In genomic region chr2:233410191-233410760, GRCh38 we compare ENCODE assay signal across 11 cellular contexts. TPM values are rescaled to one million over a fixed set of nuclear protein-coding genes. Genes with fewer than 3 reads are reported as not detected.
DNase-seq lines count a peak whose midpoint lies in the region; ATAC-seq and TF ChIP-seq lines count a peak whose summit lies in the region.
"Had no signal": no experiment of that assay in that cellular context is flagged by ENCODE, and none has a peak within 500 bp of the region (broad histone marks: within the 10 kb centered on the region; RNA-seq: fewer than 3 reads in every experiment).

No MANE protein-coding gene starts in this region.

- H3K27ac Mint-ChIP-seq in activated T-cell treated with anti-CD3 and anti-CD28 coated beads, Interleukin-2, amount 50 U/mL, for 72 hours = peak overlapping the region; percentile 69
- H3K27ac Mint-ChIP-seq in activated CD8-positive, alpha-beta T cell treated with anti-CD3 and anti-CD28 coated beads for 36 hours = peak overlapping the region; percentile 81
- H3K27ac Mint-ChIP-seq in immature natural killer cell = peak overlapping the region; percentile 67 to 90 (median 82)
- H3K27ac Mint-ChIP-seq: dendritic cell treated with granulocyte-macrophage colony-stimulating factor and Interleukin-4, amounts not matched to agents 40 ng/mL and 50 ng/mL, for 4 days had no signal

- peaks cover 2% of the 10 kb centered on the region for H3K9me3 ChIP-seq in thoracic aorta

- no peak for ATAC-seq in activated T-cell treated with anti-CD3 and anti-CD28 coated beads, Interleukin-2, amount 50 U/mL, for 72 hours (replicated peaks in 1 of 2)
- ATAC-seq in activated CD8-positive, alpha-beta T cell treated with anti-CD3 and anti-CD28 coated beads for 36 hours = no peak
- ATAC-seq in thoracic aorta (ENCODE audit: insufficient number of reproducible peaks, low FRiP score, low read depth) (no peak), HG03135 (IDR thresholded peaks at IDR 0.05; ENCODE audit: unreplicated experiment) (no peak), HG03342 (IDR thresholded peaks at IDR 0.05; ENCODE audit: unreplicated experiment) (no peak)
- ATAC-seq: GM12878 had no signal

- peak overlapping the region; percentile 2 to 60 for H3K4me3 Mint-ChIP-seq in activated T-cell treated with anti-CD3 and anti-CD28 coated beads, Interleukin-2, amount 50 U/mL, for 72 hours
- H3K4me3 Mint-ChIP-seq in activated CD8-positive, alpha-beta T cell treated with anti-CD3 and anti-CD28 coated beads for 36 hours = no peak overlapping the region
- H3K4me3 Mint-ChIP-seq in immature natural killer cell = peak overlapping the region; percentile 64 to 79 (median 68)
- H3K4me3 Mint-ChIP-seq: dendritic cell treated with granulocyte-macrophage colony-stimulating factor and Interleukin-4, amounts not matched to agents 40 ng/mL and 50 ng/mL, for 4 days had no signal

- POLR2A ChIA-PET in activated CD8-positive, alpha-beta T cell treated with anti-CD3 and anti-CD28 coated beads for 36 hours (lab: Charles Lee) = interaction anchor here (0.8 to 1.7 kb wide), 3 partner anchors 10 to 79 kb away, joined by 3 to 11 read pairs (median 4); no protein-coding TSS in a partner anchor

- no peak for TF ChIP-seq CTCF in activated CD8-positive, alpha-beta T cell treated with anti-CD3 and anti-CD28 coated beads for 36 hours (IDR thresholded peaks at IDR 0.05)
- no peak for TF ChIP-seq CTCF in thoracic aorta (IDR thresholded peaks at IDR 0.05)

- intact Hi-C loops in activated CD8-positive, alpha-beta T cell treated with anti-CD3 and anti-CD28 coated beads for 36 hours (cut with micrococcal nuclease) = no loop called here

- no peaks in the 10 kb centered on the region for H3K27me3 Mint-ChIP-seq in activated T-cell treated with anti-CD3 and anti-CD28 coated beads, Interleukin-2, amount 50 U/mL, for 72 hours (ENCODE audit: low read depth)
- no peaks in the 10 kb centered on the region for H3K27me3 Mint-ChIP-seq in activated CD8-positive, alpha-beta T cell treated with anti-CD3 and anti-CD28 coated beads for 36 hours
- H3K27me3 Mint-ChIP-seq in immature natural killer cell (ENCODE audit: low read depth in 3 of 3) = peaks cover 4 to 7% (median 4%) of the 10 kb centered on the region in 3 donors
- H3K27me3 Mint-ChIP-seq: dendritic cell treated with granulocyte-macrophage colony-stimulating factor and Interleukin-4, amounts not matched to agents 40 ng/mL and 50 ng/mL, for 4 days had no signal

- H3K27me3 ChIP-seq in thoracic aorta (replicated peaks; ENCODE audit: insufficient read depth) = no peaks in the 10 kb centered on the region

- DNase-seq in activated T-cell treated with anti-CD3 and anti-CD28 coated beads, Interleukin-2, amount 50 U/mL, for 72 hours = no peak
- DNase-seq in activated T-cell treated with anti-CD3 and anti-CD28 coated beads for 4 hours (no peak), immature natural killer cell (no peak), thoracic aorta (ENCODE audit: low spot score) (no peak), T-helper 9 cell (no peak)
- DNase-seq in activated CD8-positive, alpha-beta T cell treated with anti-CD3 and anti-CD28 coated beads for 36 hours = no peak

- H3K27ac ChIP-seq in thoracic aorta = peak overlapping the region; percentile 64 to 84
- H3K27ac ChIP-seq: SK-N-MC had no signal

- peaks cover 65% of the 10 kb centered on the region for H3K4me1 Mint-ChIP-seq in activated T-cell treated with anti-CD3 and anti-CD28 coated beads, Interleukin-2, amount 50 U/mL, for 72 hours (ENCODE audit: low read depth)
- H3K4me1 Mint-ChIP-seq in activated CD8-positive, alpha-beta T cell treated with anti-CD3 and anti-CD28 coated beads for 36 hours (ENCODE audit: low read depth) = peaks cover 69% of the 10 kb centered on the region
- peaks cover 74 to 89% of the 10 kb centered on the region in 2 donors for H3K4me1 Mint-ChIP-seq in immature natural killer cell

- peaks cover 4% of the 10 kb centered on the region in 2 donors for H3K9me3 Mint-ChIP-seq in activated T-cell treated with anti-CD3 and anti-CD28 coated beads, Interleukin-2, amount 50 U/mL, for 72 hours
- peaks cover 21% of the 10 kb centered on the region for H3K9me3 Mint-ChIP-seq in activated CD8-positive, alpha-beta T cell treated with anti-CD3 and anti-CD28 coated beads for 36 hours
- H3K9me3 Mint-ChIP-seq in immature natural killer cell = no peaks in the 10 kb centered on the region

- H3K4me1 ChIP-seq in thoracic aorta (ENCODE audit: control insufficient read depth in 1 of 2, low read depth in 2 of 2) = peaks cover 37 to 64% of the 10 kb centered on the region in 2 donors

- CTCF ChIA-PET in activated CD8-positive, alpha-beta T cell treated with anti-CD3 and anti-CD28 coated beads for 36 hours (lab: Charles Lee) = interaction anchor here (0.8 to 1.5 kb wide), 5 partner anchors 8 to 33 kb away, joined by 3 to 10 read pairs (median 4); no protein-coding TSS in a partner anchor

- no peaks in the 10 kb centered on the region for H3K36me3 ChIP-seq in thoracic aorta

- no peak overlapping the region for H3K4me3 ChIP-seq in thoracic aorta
- H3K4me3 ChIP-seq: GM12878, SK-N-MC had no signal

- H3K36me3 Mint-ChIP-seq in activated T-cell treated with anti-CD3 and anti-CD28 coated beads, Interleukin-2, amount 50 U/mL, for 72 hours (ENCODE audit: insufficient read depth in 2 of 2) = peaks cover 7 to 32% of the 10 kb centered on the region in 2 donors
- H3K36me3 Mint-ChIP-seq in activated CD8-positive, alpha-beta T cell treated with anti-CD3 and anti-CD28 coated beads for 36 hours (ENCODE audit: low read depth) = peaks cover 61% of the 10 kb centered on the region
- peaks cover 7 to 40% (median 19%) of the 10 kb centered on the region in 3 donors for H3K36me3 Mint-ChIP-seq in immature natural killer cell

RNA-seq across cellular contexts. Expression of gene DGKD, which starts 56.0 kb away (rescaled TPM):
- 10 to 100 TPM; 78.0 to 94.4 TPM for total RNA-seq in activated T-cell treated with anti-CD3 and anti-CD28 coated beads, Interleukin-2, amount 50 U/mL, for 72 hours
- total RNA-seq in activated CD8-positive, alpha-beta T cell treated with anti-CD3 and anti-CD28 coated beads for 36 hours = 10 to 100 TPM; 89.6 to 99.5 TPM
- 10 to 100 TPM; 15.9 to 60.6 (median 21.3) TPM for polyA plus RNA-seq in immature natural killer cell
- total RNA-seq in thoracic aorta = 10 to 100 TPM; 47.3 to 47.9 TPM
